8 cellular contexts compared by ENCODE assay signal in genomic region chr3:10192953-10193691, GRCh38. TPM values are rescaled to one million over a fixed set of nuclear protein-coding genes. Genes with fewer than 3 reads are reported as not detected.
A peak's percentile ranks its signal among the peaks of the same experiment; 100 is the strongest.
DNase-seq lines count a peak whose midpoint lies in the region; ATAC-seq and TF ChIP-seq lines count a peak whose summit lies in the region.

No MANE protein-coding gene starts in this region.

- H3K27me3 Mint-ChIP-seq in activated naive CD4-positive, alpha-beta T cell treated with anti-CD3 and anti-CD28 coated beads, Interleukin-2, amount 10 ng/mL, durations not matched to agents 7 days and 5 days, result no peaks in the 10 kb centered on the region

- H3K79me2 ChIP-seq in PC-9 (ENCODE audit: low read depth), result peaks cover 50% of the 10 kb centered on the region

- no peaks in the 10 kb centered on the region for H3K9me3 ChIP-seq in PC-9 (ENCODE audit: insufficient read depth, low read depth)
- no peaks in the 10 kb centered on the region for H3K9me3 ChIP-seq in spleen

- no peak overlapping the region for H2AFZ ChIP-seq in PC-9

- no peak for TF ChIP-seq POLR2A in spleen (IDR thresholded peaks at IDR 0.05)

- no peak overlapping the region for H3K4me3 ChIP-seq in AG10803 (ENCODE audit: low read length)
- H3K4me3 ChIP-seq in PC-9, result no peak overlapping the region
- peak overlapping the region in 1 of 8 donors; percentile 30 for H3K4me3 ChIP-seq in spleen

- peaks cover 68% of the 10 kb centered on the region for H3F3A ChIP-seq in PC-9 (ENCODE audit: insufficient read depth, low read depth)

- POLR2A ChIA-PET in PC-9 (lab: Charles Lee; ENCODE audit: unreplicated experiment), result no interaction called here

- peaks cover 91% of the 10 kb centered on the region for H3K4me1 Mint-ChIP-seq in activated naive CD4-positive, alpha-beta T cell treated with anti-CD3 and anti-CD28 coated beads, Interleukin-2, amount 10 ng/mL, durations not matched to agents 7 days and 5 days

- 47 to 56% (median 54%) methylated on average over 12 of the region's 12 CpGs for WGBS in spleen, 5 donors

- H3K4me1 ChIP-seq in PC-9 (replicated peaks; ENCODE audit: insufficient read depth), result peaks cover 84% of the 10 kb centered on the region
- H3K4me1 ChIP-seq in spleen, result peaks cover 79 to 100% (median 99%) of the 10 kb centered on the region in 6 donors

- H3K4me2 ChIP-seq in PC-9, result peak overlapping the region; percentile 63

- H3K27me3 ChIP-seq in PC-9 (ENCODE audit: insufficient read depth, low read depth) (no peaks in the 10 kb centered on the region), spleen (replicated peaks in 1 of 7) (no peaks in the 10 kb centered on the region)

- no peaks in the 10 kb centered on the region for H3K36me3 ChIP-seq in PC-9 (ENCODE audit: low read depth)
- H3K36me3 ChIP-seq in spleen, result no peaks in the 10 kb centered on the region

- TF ChIP-seq CTCF in AG10803 (conservative IDR thresholded peaks at IDR 0.05; ENCODE audit: low read length) (peak; percentile 78), PC-9 (conservative IDR thresholded peaks at IDR 0.05) (no peak), spleen (IDR thresholded peaks at IDR 0.05 in 8 of 11, conservative IDR thresholded peaks at IDR 0.05 in 3 of 11) (peak in 5 of 11 experiments; percentile 4 to 28 (median 27))

- no TSS peak for BruUV-seq in PC-9 (replicated peaks; lab: Mats Ljungman, UMichigan)

- H3K4me3 Mint-ChIP-seq in activated naive CD4-positive, alpha-beta T cell treated with anti-CD3 and anti-CD28 coated beads, Interleukin-2, amount 10 ng/mL, durations not matched to agents 7 days and 5 days, result peak overlapping the region; percentile 37

- ATAC-seq in GM19463 (IDR thresholded peaks at IDR 0.05; ENCODE audit: unreplicated experiment) (peak; percentile 40), GM21360 (IDR thresholded peaks at IDR 0.05; ENCODE audit: unreplicated experiment) (no peak)

- H3K27ac ChIP-seq in PC-9 (peak overlapping the region; percentile 97), spleen (peak overlapping the region; percentile 80 to 92 (median 84))

- CTCF ChIA-PET in PC-9 (lab: Charles Lee), result no interaction called here
- CTCF ChIA-PET in activated naive CD4-positive, alpha-beta T cell treated with anti-CD3 and anti-CD28 coated beads, Interleukin-2, amount 10 ng/mL, durations not matched to agents 7 days and 5 days (lab: Charles Lee), result interaction anchor here (0.7 to 3.8 kb wide), 9 partner anchors 9 to 94 kb away, joined by 3 to 16 read pairs (median 5); partner anchors contain the start of gene IRAK2

- no peaks in the 10 kb centered on the region for H3K9me3 Mint-ChIP-seq in activated naive CD4-positive, alpha-beta T cell treated with anti-CD3 and anti-CD28 coated beads, Interleukin-2, amount 10 ng/mL, durations not matched to agents 7 days and 5 days

- no peaks in the 10 kb centered on the region for H3K9me2 ChIP-seq in PC-9 (ENCODE audit: insufficient read depth)

- H3K36me3 Mint-ChIP-seq in activated naive CD4-positive, alpha-beta T cell treated with anti-CD3 and anti-CD28 coated beads, Interleukin-2, amount 10 ng/mL, durations not matched to agents 7 days and 5 days, result peaks cover 13% of the 10 kb centered on the region

- DNase-seq in AG10803 (ENCODE audit: low read depth) (peak; percentile 93), PC-9 (peak; percentile 30 to 56), head of caudate nucleus (peak in 24 of 42 donors; percentile 5 to 70 (median 34)), spleen (peak; percentile 85), DMS79 (lab: John Stamatoyannopoulos, UW) (no peak)
- peak; percentile 77 for DNase-seq in activated naive CD4-positive, alpha-beta T cell treated with anti-CD3 and anti-CD28 coated beads, Interleukin-2, amount 10 ng/mL, durations not matched to agents 7 days and 5 days

- H3K27ac Mint-ChIP-seq in activated naive CD4-positive, alpha-beta T cell treated with anti-CD3 and anti-CD28 coated beads, Interleukin-2, amount 10 ng/mL, durations not matched to agents 7 days and 5 days, result peak overlapping the region; percentile 99

- H4K20me1 ChIP-seq in PC-9 (ENCODE audit: insufficient read depth), result no peaks in the 10 kb centered on the region

- intact Hi-C loops in PC-9 (cut with micrococcal nuclease; ENCODE audit: unreplicated experiment) (loop anchor here (1.0 kb wide), 1 partner anchor 32 kb away; no protein-coding TSS in a partner anchor), head of caudate nucleus (cut with DNase I) (no loop called here), spleen (cut with DNase I; ENCODE audit: low total_unique reads) (no loop called here)

RNA-seq across cellular contexts. Expression of gene IRAK2, which starts 28.4 kb away (rescaled TPM):
- total RNA-seq in PC-9 (2021), result 2.6 and 2.7 TPM in 2 replicates
- 10 to 100 TPM in 3 of 7 donors, 1 to 10 TPM in 4; 4.8 to 11.8 (median 9.4) TPM for total RNA-seq in spleen
- 1 to 10 TPM; 1.4 to 3.4 (median 2.7) TPM for polyA plus RNA-seq in spleen

RNA-seq across cellular contexts. Expression of gene VHL, which starts 51.5 kb away (rescaled TPM):
- total RNA-seq in PC-9 (2021) (50.2 and 52.4 TPM in 2 replicates), spleen (10 to 100 TPM; 53.9 to 75.9 (median 64.6) TPM)
- polyA plus RNA-seq in spleen, result 10 to 100 TPM; 44.3 to 70.1 (median 46.5) TPM

RNA-seq across cellular contexts. Expression of gene TATDN2, which starts 55.1 kb away (rescaled TPM):
- total RNA-seq in PC-9 (2021) (27.3 and 34.0 TPM in 2 replicates), spleen (10 to 100 TPM; 32.8 to 56.1 (median 48.6) TPM)
- polyA plus RNA-seq in spleen, result 10 to 100 TPM; 15.4 to 20.4 (median 16.2) TPM
